ENCODE assay signal across 12 cellular contexts in the genomic region with DNA sequence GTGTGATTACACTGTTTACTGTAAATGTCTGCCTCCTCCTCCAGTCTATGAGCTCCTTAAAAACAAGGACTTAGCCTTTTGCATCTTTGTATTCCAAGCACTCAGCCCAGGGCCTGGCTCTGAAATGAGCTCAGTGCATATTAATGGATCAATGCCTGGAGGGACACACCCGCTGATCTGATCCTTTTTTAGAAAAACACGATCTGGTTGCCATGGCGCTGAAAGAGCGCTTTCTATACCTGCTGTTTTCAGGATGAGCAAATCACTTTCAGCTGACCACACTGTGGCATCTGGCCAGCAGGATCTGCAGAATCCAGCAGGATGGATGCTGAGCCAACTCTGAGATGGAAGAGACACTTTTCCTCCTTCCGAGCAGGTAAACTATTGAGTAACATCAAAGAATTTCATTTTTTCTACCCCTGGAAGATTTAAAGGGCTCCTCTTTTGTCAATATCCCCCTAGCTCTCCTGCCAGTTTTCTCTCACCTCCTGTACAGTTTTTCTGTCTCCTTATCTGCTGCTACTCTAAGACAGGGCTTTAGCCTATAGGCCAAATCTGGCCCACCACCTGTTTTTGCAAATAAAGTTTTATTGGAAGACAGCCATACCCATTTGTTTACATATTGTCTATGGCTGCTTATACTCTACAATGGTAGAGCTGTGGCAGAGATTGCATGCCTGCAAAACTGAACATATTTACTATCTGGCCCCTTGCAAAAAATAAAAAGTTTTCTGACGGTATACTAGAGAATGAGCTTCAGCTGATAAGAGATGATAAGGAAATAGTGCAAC. TPM values are rescaled to one million over a fixed set of nuclear protein-coding genes. Genes with fewer than 3 reads are reported as not detected.
DNase-seq lines count a peak whose midpoint lies in the region; ATAC-seq and TF ChIP-seq lines count a peak whose summit lies in the region.
"Had no signal": no experiment of that assay in that cellular context is flagged by ENCODE, and none has a peak within 500 bp of the region (broad histone marks: within the 10 kb centered on the region; RNA-seq: fewer than 3 reads in every experiment).

No MANE protein-coding gene starts in this region.

- no peak overlapping the region for H3K27ac Mint-ChIP-seq in MCF 10A (ENCODE audit: low read depth, unreplicated experiment)
- H3K27ac Mint-ChIP-seq in naive thymus-derived CD8-positive, alpha-beta T cell = no peak overlapping the region
- H3K27ac Mint-ChIP-seq: activated naive CD4-positive, alpha-beta T cell treated with anti-CD3 and anti-CD28 coated beads for 36 hours; stimulated activated memory B cell treated with anti-CD40 and anti-IgM and Interleukin-4, amounts not matched to agents 10 μg/mL and 1 μg/mL and 100 μg/mL, for 72 hours had no signal

- no peaks in the 10 kb centered on the region for H3K79me2 ChIP-seq in OCI-LY7 (ENCODE audit: insufficient read depth, low read depth, low read length)

- H3K4me3 ChIP-seq in upper lobe of right lung = no peak overlapping the region
- H3K4me3 ChIP-seq in OCI-LY7 (ENCODE audit: low read depth, low read length, poor library complexity, severe bottlenecking) = no peak overlapping the region
- H3K4me3 ChIP-seq: spleen had no signal

- H3K27me3 ChIP-seq in upper lobe of right lung = no peaks in the 10 kb centered on the region
- H3K27me3 ChIP-seq: spleen had no signal

- H3K4me1 Mint-ChIP-seq in MCF 10A (ENCODE audit: insufficient read depth, unreplicated experiment) = peaks cover 1% of the 10 kb centered on the region
- no peaks in the 10 kb centered on the region for H3K4me1 Mint-ChIP-seq in naive thymus-derived CD8-positive, alpha-beta T cell
- H3K4me1 Mint-ChIP-seq: stimulated activated memory B cell treated with anti-CD40 and anti-IgM and Interleukin-4, amounts not matched to agents 10 μg/mL and 1 μg/mL and 100 μg/mL, for 72 hours had no signal

- CTCF ChIA-PET in MCF 10A (lab: Yijun Ruan, JAX) = interaction anchor here (0.6 to 14.8 kb wide), 8 partner anchors 8 to 516 kb away, joined by 3 to 434 read pairs (median 4); no protein-coding TSS in a partner anchor
- CTCF ChIA-PET in OCI-LY7 (lab: Charles Lee; ENCODE audit: unreplicated experiment) = interaction anchor here (1.1 kb wide), 1 partner anchor 45 kb away, joined by 3 read pairs; no protein-coding TSS in a partner anchor

- ATAC-seq in upper lobe of right lung = no peak
- ATAC-seq in naive thymus-derived CD8-positive, alpha-beta T cell = no peak
- ATAC-seq: stimulated activated memory B cell treated with anti-CD40 and anti-IgM and Interleukin-4, amounts not matched to agents 10 μg/mL and 1 μg/mL and 100 μg/mL, for 72 hours had no signal

- H2AFZ ChIP-seq in OCI-LY7 (ENCODE audit: low read length) = no peak overlapping the region

- in situ Hi-C loops in G401 (cut with HindIII; ENCODE audit: low sequenced_read_pairs) = no loop called here

- H3K4me2 ChIP-seq in OCI-LY7 (ENCODE audit: low read length) = no peak overlapping the region

- no TSS peak for BruUV-seq in MCF 10A (replicated peaks; lab: Mats Ljungman, UMichigan)
- BruUV-seq in OCI-LY7 (replicated peaks; lab: Mats Ljungman, UMichigan) = no TSS peak

- peaks cover 16% of the 10 kb centered on the region for H3K36me3 Mint-ChIP-seq in MCF 10A (ENCODE audit: insufficient read depth, unreplicated experiment)
- peaks cover 0 to 11% (median 9%) of the 10 kb centered on the region in 3 donors for H3K36me3 Mint-ChIP-seq in naive thymus-derived CD8-positive, alpha-beta T cell

- H3K9me2 ChIP-seq in OCI-LY7 (ENCODE audit: insufficient read depth, low read length) = no peaks in the 10 kb centered on the region

- TF ChIP-seq CTCF in MCF 10A (IDR thresholded peaks at IDR 0.05; ENCODE audit: unreplicated experiment) (no peak), upper lobe of right lung (IDR thresholded peaks at IDR 0.05) (no peak), OCI-LY7 (conservative IDR thresholded peaks at IDR 0.05; ENCODE audit: low read length) (no peak)

- no peaks in the 10 kb centered on the region for H3K27me3 Mint-ChIP-seq in MCF 10A (ENCODE audit: insufficient read depth, unreplicated experiment)
- no peaks in the 10 kb centered on the region for H3K27me3 Mint-ChIP-seq in naive thymus-derived CD8-positive, alpha-beta T cell
- H3K27me3 Mint-ChIP-seq: stimulated activated memory B cell treated with anti-CD40 and anti-IgM and Interleukin-4, amounts not matched to agents 10 μg/mL and 1 μg/mL and 100 μg/mL, for 72 hours had no signal

- H3K27ac ChIP-seq in upper lobe of right lung (no peak overlapping the region), OCI-LY7 (ENCODE audit: low read depth, low read length, poor library complexity, severe bottlenecking) (no peak overlapping the region)
- H3K27ac ChIP-seq: spleen had no signal

- intact Hi-C loops in MCF 10A (cut with micrococcal nuclease) (no loop called here), upper lobe of right lung (cut with DNase I) (no loop called here), OCI-LY7 (cut with micrococcal nuclease; ENCODE audit: unreplicated experiment) (no loop called here)

- no peaks in the 10 kb centered on the region for H4K20me1 ChIP-seq in OCI-LY7 (ENCODE audit: insufficient read depth, low read length)

- H3K4me1 ChIP-seq in upper lobe of right lung (peaks cover 5% of the 10 kb centered on the region), OCI-LY7 (ENCODE audit: insufficient read depth, low read length, poor library complexity, severe bottlenecking) (no peaks in the 10 kb centered on the region)

- DNase-seq in G401 (ENCODE audit: low spot score) (peak; percentile 99), NCI-H2196 (lab: John Stamatoyannopoulos, UW; ENCODE audit: unreplicated experiment) (peak; percentile 92), MCF 10A (ENCODE audit: unreplicated experiment) (peak; percentile 86), kidney tubule cell (ENCODE audit: low spot score) (peak; percentile 48), upper lobe of right lung (no peak), OCI-LY7 (ENCODE audit: low spot score) (no peak), cortex of kidney (lab: John Stamatoyannopoulos, UW) (no peak)
- no peak for DNase-seq in naive thymus-derived CD8-positive, alpha-beta T cell
- DNase-seq: activated CD4-positive, CD25-positive, alpha-beta regulatory T cell; activated naive CD4-positive, alpha-beta T cell treated with anti-CD3 and anti-CD28 coated beads for 36 hours; spleen had no signal

- POLR2A ChIA-PET in MCF 10A (lab: Yijun Ruan, JAX) = interaction anchor here (0.7 to 1.7 kb wide), 6 partner anchors 8 to 78 kb away, joined by 3 to 6 read pairs (median 4); a partner anchor contains a TSS
- POLR2A ChIA-PET in OCI-LY7 (lab: Charles Lee) = interaction anchor here (0.7 to 2.1 kb wide), 3 partner anchors 11 to 103 kb away, joined by 3 to 5 read pairs (median 3); no protein-coding TSS in a partner anchor
- POLR2A ChIA-PET in naive thymus-derived CD8-positive, alpha-beta T cell (lab: Charles Lee) = interaction anchor here (0.6 kb wide), 1 partner anchor 234 kb away, joined by 3 read pairs; no protein-coding TSS in a partner anchor

- H3K36me3 ChIP-seq in upper lobe of right lung (peaks cover 10% of the 10 kb centered on the region), OCI-LY7 (ENCODE audit: insufficient read depth, low read length) (no peaks in the 10 kb centered on the region)

- no peaks in the 10 kb centered on the region for H3K9me3 Mint-ChIP-seq in MCF 10A (ENCODE audit: unreplicated experiment)
- H3K9me3 Mint-ChIP-seq in naive thymus-derived CD8-positive, alpha-beta T cell = no peaks in the 10 kb centered on the region
- H3K9me3 Mint-ChIP-seq: activated naive CD4-positive, alpha-beta T cell treated with anti-CD3 and anti-CD28 coated beads for 36 hours; stimulated activated memory B cell treated with anti-CD40 and anti-IgM and Interleukin-4, amounts not matched to agents 10 μg/mL and 1 μg/mL and 100 μg/mL, for 72 hours had no signal

- H3K4me3 Mint-ChIP-seq in MCF 10A (ENCODE audit: unreplicated experiment) = no peak overlapping the region
- no peak overlapping the region for H3K4me3 Mint-ChIP-seq in naive thymus-derived CD8-positive, alpha-beta T cell
- H3K4me3 Mint-ChIP-seq: activated naive CD4-positive, alpha-beta T cell treated with anti-CD3 and anti-CD28 coated beads for 36 hours; stimulated activated memory B cell treated with anti-CD40 and anti-IgM and Interleukin-4, amounts not matched to agents 10 μg/mL and 1 μg/mL and 100 μg/mL, for 72 hours had no signal

- H3K9me3 ChIP-seq in upper lobe of right lung = no peaks in the 10 kb centered on the region
- no peaks in the 10 kb centered on the region for H3K9me3 ChIP-seq in OCI-LY7 (ENCODE audit: low read length)
- H3K9me3 ChIP-seq: spleen had no signal

RNA-seq across cellular contexts. Expression of a gene that starts 37.6 kb away (rescaled TPM):
- total RNA-seq in G401 (2014; rRNA removed; shearing (Covaris generic)) = 171 and 234 TPM in 2 replicates
- total RNA-seq in MCF 10A (2022) (325 and 386 TPM in 2 replicates), upper lobe of right lung (68.4 TPM), OCI-LY7 (2022) (355 and 375 TPM in 2 replicates)
- 161 and 178 TPM in 2 replicates for total RNA-seq in OCI-LY7 (2014; rRNA removed; shearing (Covaris generic))
- total RNA-seq in naive thymus-derived CD8-positive, alpha-beta T cell = 100 to 1,000 TPM; 121 to 130 TPM
- 100 to 1,000 TPM in 1 of 3 donors, 10 to 100 TPM in 2; 64.4 to 102 (median 73.0) TPM for polyA plus RNA-seq in naive thymus-derived CD8-positive, alpha-beta T cell

RNA-seq across cellular contexts. Expression of a gene that starts 52.4 kb away (rescaled TPM):
- total RNA-seq in G401 (2014; rRNA removed; shearing (Covaris generic)) = 59.2 and 89.5 TPM in 2 replicates
- total RNA-seq in MCF 10A (2022) (48.3 and 64.8 TPM in 2 replicates), upper lobe of right lung (25.6 TPM), OCI-LY7 (2022) (81.3 and 84.5 TPM in 2 replicates)
- 70.3 and 81.7 TPM in 2 replicates for total RNA-seq in OCI-LY7 (2014; rRNA removed; shearing (Covaris generic))
- total RNA-seq in naive thymus-derived CD8-positive, alpha-beta T cell = 10 to 100 TPM; 13.8 to 15.7 TPM
- 10 to 100 TPM; 26.0 to 28.2 (median 27.0) TPM for polyA plus RNA-seq in naive thymus-derived CD8-positive, alpha-beta T cell

Comparison
In these comparisons a context has a peak if more than half of its experiments do, and no peak if none do; other contexts are left out.
1. DNase-seq: peak in G401 (single experiment), NCI-H2196 (single experiment), MCF 10A (single experiment) and kidney tubule cell (single experiment); none in upper lobe of right lung (single experiment), OCI-LY7 (single experiment), cortex of kidney (single experiment) and naive thymus-derived CD8-positive, alpha-beta T cell (0 of 10).